Comparison of ENCODE assay signal across 8 cellular contexts in genomic region chr3:125921712-125922111, GRCh38. TPM values are rescaled to one million over a fixed set of nuclear protein-coding genes. Genes with fewer than 3 reads are reported as not detected.
DNase-seq lines count a peak whose midpoint lies in the region; TF ChIP-seq lines count a peak whose summit lies in the region.
"Not testable (repeated sequence)": the region's sequence is repeated elsewhere in the genome, so short reads cannot be mapped to it uniquely, and the experiment has no call there.

No MANE protein-coding gene starts in this region.

- H3K27ac ChIP-seq in cardiac muscle cell, transverse colon: not testable (repeated sequence)

- not testable (repeated sequence) for TF ChIP-seq POLR2A in transverse colon (IDR thresholded peaks at IDR 0.05)

- 33 to 59% methylated on average over 1 to 5 of the region's 5 CpGs for WGBS in transverse colon (ENCODE audit: low coverage in 1 of 2), 2 donors

- H3K4me1 Mint-ChIP-seq in brain: peaks cover 16% of the 10 kb centered on the region

- not testable (repeated sequence) for H3K4me1 ChIP-seq in NT2/D1 (ENCODE audit: insufficient read depth, insufficient read length); cardiac muscle cell (ENCODE audit: low read depth); transverse colon

- TF ChIP-seq CTCF in brain (conservative IDR thresholded peaks at IDR 0.05) (peak; percentile 52 to 69), cardiac muscle cell (IDR thresholded peaks at IDR 0.05; ENCODE audit: low read depth, low read length) (peak; percentile 48), transverse colon (IDR thresholded peaks at IDR 0.05) (peak; percentile 43 to 64 (median 57))

- not testable (repeated sequence) for H3K27me3 ChIP-seq in NT2/D1 (ENCODE audit: insufficient read depth, insufficient read length); cardiac muscle cell; transverse colon

- H3K4me3 Mint-ChIP-seq in brain: not testable (repeated sequence)

- not testable (repeated sequence) for H3K27me3 Mint-ChIP-seq in brain

- not testable (repeated sequence) for H3K4me3 ChIP-seq in NT2/D1 (ENCODE audit: insufficient read length, low read depth); cardiac muscle cell; transverse colon

- H3K9me3 ChIP-seq in NT2/D1 (ENCODE audit: insufficient read depth, low read length); cardiac muscle cell (ENCODE audit: low read depth); transverse colon: not testable (repeated sequence)

- intact Hi-C loops in transverse colon (cut with DNase I; ENCODE audit: low total_unique reads): not testable (repeated sequence)

- DNase-seq in DMS53 (lab: John Stamatoyannopoulos, UW) (peak; percentile 74), KBM-7 (peak; percentile 51), NT2/D1 (ENCODE audit: low read depth, low spot score) (peak; percentile 50), cardiac muscle cell (ENCODE audit: low read depth in 1 of 2, low spot score in 1 of 2) (peak; percentile 58 to 69), occipital lobe (lab: John Stamatoyannopoulos, UW) (peak; percentile 14), transverse colon (peak; percentile 44)
- DNase-seq in activated CD4-positive, alpha-beta T cell treated with anti-CD3 and anti-CD28 coated beads, Interleukin-2, amount 50 U/mL, for 1 hour: peak; percentile 52

- H3K36me3 Mint-ChIP-seq in brain: not testable (repeated sequence)

- H3K9ac ChIP-seq in NT2/D1 (ENCODE audit: insufficient read length, low read depth): not testable (repeated sequence)

- H3K9me3 Mint-ChIP-seq in brain: not testable (repeated sequence)

- H3K36me3 ChIP-seq in NT2/D1 (ENCODE audit: insufficient read depth, insufficient read length, low read length); cardiac muscle cell; transverse colon: not testable (repeated sequence)

- in situ Hi-C loops in KBM-7 (cut with MboI; ENCODE audit: low pct_unique_long_range_greater_than_20kb, low sequenced_read_pairs); transverse colon (cut with MboI; ENCODE audit: low pct_ligation_motif_present in 1 of 4, low pct_unique_long_range_greater_than_20kb in 1 of 4, low sequenced_read_pairs in 3 of 4): not testable (repeated sequence)

- TF ChIP-seq EP300 in transverse colon (IDR thresholded peaks at IDR 0.05; ENCODE audit: low read depth): not testable (repeated sequence)

- peak overlapping the region in 2 of 5 experiments; percentile 36 to 70 for H3K27ac Mint-ChIP-seq in brain

RNA-seq across cellular contexts. Expression of gene ROPN1B, which starts 47.3 kb away (rescaled TPM):
- polyA plus RNA-seq in brain (ENCODE audit: insufficient read depth, low read depth, low replicate concordance) (5.3 TPM), cardiac muscle cell (not detected in 2 replicates)
- total RNA-seq in cardiac muscle cell (not detected in 2 replicates), occipital lobe (0.31 TPM), transverse colon (not detected)

Comparison
In these comparisons a context has a peak if more than half of its experiments do, and no peak if none do; other contexts are left out.
1. DNase-seq: peak in every context shown above with its lines; median percentile 74 in DMS53; 64 in cardiac muscle cell; 52 in activated CD4-positive, alpha-beta T cell treated with anti-CD3 and anti-CD28 coated beads, Interleukin-2, amount 50 U/mL, for 1 hour; 51 in KBM-7; 50 in NT2/D1; 44 in transverse colon; 14 in occipital lobe.